8 cellular contexts compared by ENCODE assay signal in the genomic region with DNA sequence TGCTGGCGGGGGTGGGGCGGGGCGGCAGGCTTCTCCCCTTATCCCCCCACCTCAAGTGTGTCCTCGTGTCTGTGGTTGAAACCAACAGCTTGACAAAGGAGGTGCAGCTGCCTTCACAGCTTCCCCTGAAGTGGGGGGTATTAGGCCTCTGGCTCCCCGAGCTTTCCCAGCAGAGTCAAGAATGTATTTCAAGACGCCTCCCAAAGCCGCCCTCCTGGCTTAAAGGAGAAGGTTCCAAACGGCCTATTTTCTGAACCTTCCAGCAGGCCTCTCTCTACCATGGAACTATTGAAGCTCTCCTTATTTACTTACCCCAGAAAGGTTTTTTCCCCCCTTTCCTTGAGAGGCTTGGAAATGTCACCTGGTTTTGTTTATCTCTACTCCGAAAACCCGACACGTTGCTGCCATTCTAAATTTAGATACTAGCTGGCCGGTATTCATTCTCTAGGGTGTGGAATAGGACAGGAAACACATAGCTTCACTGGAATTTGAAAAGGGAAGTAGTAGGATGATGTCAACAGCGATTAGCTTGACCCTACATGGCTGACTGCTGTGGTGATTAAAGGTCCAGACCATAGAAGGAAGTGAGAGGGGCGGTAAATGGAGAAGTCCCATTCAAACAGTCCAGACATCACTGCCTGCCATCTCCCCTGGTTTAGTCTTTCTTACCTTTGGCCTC. TPM values are rescaled to one million over a fixed set of nuclear protein-coding genes. Genes with fewer than 3 reads are reported as not detected.
A peak's percentile ranks its signal among the peaks of the same experiment; 100 is the strongest.
DNase-seq lines count a peak whose midpoint lies in the region; ATAC-seq and TF ChIP-seq lines count a peak whose summit lies in the region.

No MANE protein-coding gene starts in this region.

- H4K20me1 ChIP-seq in SU-DHL-6 (ENCODE audit: low read depth, low read length): peaks cover 23% of the 10 kb centered on the region

- H2AFZ ChIP-seq in SU-DHL-6 (ENCODE audit: low read depth, low read length, severe bottlenecking): peak overlapping the region; percentile 64

- intact Hi-C loops in posterior vena cava (cut with DNase I): loop anchor here in 1 of 2 donors (10.0 kb wide), 1 partner anchor 125 kb away; no protein-coding TSS in a partner anchor

- peak overlapping the region; percentile 50 for H3K4me3 ChIP-seq in SU-DHL-6 (ENCODE audit: insufficient read depth, low read length, poor library complexity, severe bottlenecking)

- no peaks in the 10 kb centered on the region for H3K36me3 ChIP-seq in SU-DHL-6 (ENCODE audit: low read length)

- peak; percentile 14 for TF ChIP-seq POLR2A in erythroblast (IDR thresholded peaks at IDR 0.05; ENCODE audit: low read length)

- H3K79me2 ChIP-seq in SU-DHL-6 (ENCODE audit: insufficient read depth, low read length): peaks cover 40% of the 10 kb centered on the region

- no peaks in the 10 kb centered on the region for H3K27me3 ChIP-seq in SU-DHL-6 (ENCODE audit: low read length)

- peak; percentile 46 for DNase-seq in DMS 273 treated with DMSO at 0.1 percent for 48 hours (lab: John Stamatoyannopoulos, UW)
- DNase-seq in HT1080 (ENCODE audit: low read depth): peak; percentile 94
- DNase-seq in erythroblast (lab: John Stamatoyannopoulos, UW): no peak
- DNase-seq in mucosa of gallbladder (ENCODE audit: low spot score): peak; percentile 49
- DNase-seq in posterior vena cava (ENCODE audit: low spot score): no peak
- DNase-seq in GM19240 (ENCODE audit: insufficient read length, low spot score): no peak

- H3K9me3 ChIP-seq in SU-DHL-6 (ENCODE audit: insufficient read depth, low read length): no peaks in the 10 kb centered on the region

- H3K27ac ChIP-seq in SU-DHL-6 (ENCODE audit: low read depth, low read length): peak overlapping the region; percentile 79

- no peaks in the 10 kb centered on the region for H3K9me2 ChIP-seq in SU-DHL-6 (replicated peaks; ENCODE audit: insufficient read depth, low read length)

- H3K4me2 ChIP-seq in SU-DHL-6 (ENCODE audit: low read depth, low read length, poor library complexity, severe bottlenecking): peak overlapping the region; percentile 81

- ATAC-seq in GM19452 (IDR thresholded peaks at IDR 0.05; ENCODE audit: unreplicated experiment): peak; percentile 30

- peaks cover 16% of the 10 kb centered on the region for H3F3A ChIP-seq in SU-DHL-6 (ENCODE audit: insufficient read depth)

- no peak for TF ChIP-seq CTCF in SU-DHL-6 (IDR thresholded peaks at IDR 0.05; ENCODE audit: insufficient read depth, low read length, poor library complexity, severe bottlenecking)

- peak overlapping the region; percentile 58 for H3K9ac ChIP-seq in SU-DHL-6 (ENCODE audit: low read length)

RNA-seq across cellular contexts. Expression of a gene that starts 0.7 kb away (rescaled TPM):
- total RNA-seq in HT1080 (2014; rRNA removed; shearing (Covaris generic)): 92.3 and 164 TPM in 2 replicates
- 157 and 200 TPM in 2 replicates for polyA plus RNA-seq in HT1080 (2015; cell fraction: cytosol; rRNA removed)
- polyA plus RNA-seq in HT1080 (2015; cell fraction: nucleus; rRNA removed): 301 and 318 TPM in 2 replicates
- total RNA-seq in mucosa of gallbladder (205 TPM), posterior vena cava (100 to 1,000 TPM; 237 to 371 TPM)

Comparison
In these comparisons a context has a peak if more than half of its experiments do, and no peak if none do; other contexts are left out.
1. DNase-seq: peak in DMS 273 treated with DMSO at 0.1 percent for 48 hours (single experiment), HT1080 (single experiment) and mucosa of gallbladder (single experiment); none in erythroblast (0 of 2), posterior vena cava (single experiment) and GM19240 (single experiment).